1 cellular context compared by ENCODE assay signal in the genomic region with DNA sequence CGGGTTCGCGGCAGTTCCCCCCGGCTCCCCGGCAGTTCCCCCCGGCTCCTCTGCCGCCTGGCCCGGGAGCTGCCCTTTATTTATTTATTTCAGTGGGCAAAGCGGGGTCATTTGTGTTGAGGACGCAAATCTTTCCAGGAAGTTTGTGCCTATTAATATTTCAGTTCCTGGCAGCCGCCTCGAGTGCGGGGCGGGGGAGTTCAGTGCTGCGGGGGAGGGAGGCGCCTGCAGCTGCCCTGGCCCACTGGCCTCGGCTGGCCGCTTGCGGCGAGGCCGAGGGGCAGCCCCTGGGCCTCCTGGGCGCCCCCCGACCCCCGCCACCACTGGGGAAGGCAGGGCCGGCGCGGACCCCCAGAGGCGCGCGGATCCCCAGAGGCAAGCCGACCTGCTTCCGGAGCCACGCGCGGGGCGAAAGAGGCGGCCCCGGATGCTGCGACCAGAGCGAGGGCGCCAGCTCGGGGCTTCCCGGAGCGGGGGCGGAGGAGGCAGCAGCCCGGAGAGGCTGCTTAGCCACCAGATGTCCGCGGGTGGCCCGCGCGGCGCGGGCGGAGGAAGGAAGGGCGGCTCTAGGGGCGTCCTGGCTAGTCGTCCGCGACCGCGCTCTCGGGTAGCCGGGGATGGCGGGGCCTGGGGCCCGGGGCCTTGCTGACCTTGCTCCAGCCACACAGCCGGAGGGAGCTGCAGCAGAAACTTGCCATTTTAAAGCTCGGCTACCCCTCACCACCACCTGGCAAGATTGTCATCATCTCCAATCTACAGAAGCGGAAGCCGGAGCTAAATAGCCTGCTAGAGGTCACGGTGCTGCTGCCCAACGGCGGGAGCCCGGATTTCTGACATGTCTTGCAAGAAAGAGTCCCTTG.
A peak's percentile ranks its signal among the peaks of the same experiment; 100 is the strongest.
TF ChIP-seq lines count a peak whose summit lies in the region.

No MANE protein-coding gene starts in this region.

TF ChIP-seq in GM12878, 131 proteins besides CTCF, POLR2A, EP300 and RAD21 (continued from another document and continues in another):
- TF ChIP-seq, protein P1, sequence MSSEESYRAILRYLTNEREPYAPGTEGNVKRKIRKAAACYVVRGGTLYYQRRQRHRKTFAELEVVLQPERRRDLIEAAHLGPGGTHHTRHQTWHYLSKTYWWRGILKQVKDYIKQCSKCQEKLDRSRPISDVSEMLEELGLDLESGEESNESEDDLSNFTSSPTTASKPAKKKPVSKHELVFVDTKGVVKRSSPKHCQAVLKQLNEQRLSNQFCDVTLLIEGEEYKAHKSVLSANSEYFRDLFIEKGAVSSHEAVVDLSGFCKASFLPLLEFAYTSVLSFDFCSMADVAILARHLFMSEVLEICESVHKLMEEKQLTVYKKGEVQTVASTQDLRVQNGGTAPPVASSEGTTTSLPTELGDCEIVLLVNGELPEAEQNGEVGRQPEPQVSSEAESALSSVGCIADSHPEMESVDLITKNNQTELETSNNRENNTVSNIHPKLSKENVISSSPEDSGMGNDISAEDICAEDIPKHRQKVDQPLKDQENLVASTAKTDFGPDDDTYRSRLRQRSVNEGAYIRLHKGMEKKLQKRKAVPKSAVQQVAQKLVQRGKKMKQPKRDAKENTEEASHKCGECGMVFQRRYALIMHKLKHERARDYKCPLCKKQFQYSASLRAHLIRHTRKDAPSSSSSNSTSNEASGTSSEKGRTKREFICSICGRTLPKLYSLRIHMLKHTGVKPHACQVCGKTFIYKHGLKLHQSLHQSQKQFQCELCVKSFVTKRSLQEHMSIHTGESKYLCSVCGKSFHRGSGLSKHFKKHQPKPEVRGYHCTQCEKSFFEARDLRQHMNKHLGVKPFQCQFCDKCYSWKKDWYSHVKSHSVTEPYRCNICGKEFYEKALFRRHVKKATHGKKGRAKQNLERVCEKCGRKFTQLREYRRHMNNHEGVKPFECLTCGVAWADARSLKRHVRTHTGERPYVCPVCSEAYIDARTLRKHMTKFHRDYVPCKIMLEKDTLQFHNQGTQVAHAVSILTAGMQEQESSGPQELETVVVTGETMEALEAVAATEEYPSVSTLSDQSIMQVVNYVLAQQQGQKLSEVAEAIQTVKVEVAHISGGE (CRISPR knock-in tag; IDR thresholded peaks at IDR 0.05) = no peak
- no peak for TF ChIP-seq MYC (IDR thresholded peaks at IDR 0.05; ENCODE audit: insufficient read depth, insufficient read length, insufficient replicate concordance, low read length, severe bottlenecking)
- TF ChIP-seq ZNF384 (IDR thresholded peaks at IDR 0.05; ENCODE audit: borderline replicate concordance, low read depth, low read length) = no peak
- TF ChIP-seq MTA2 (IDR thresholded peaks at IDR 0.05; ENCODE audit: low read depth) = no peak
- peak; percentile 52; the same call in 1 of the 2 replicates for TF ChIP-seq MXI1 (IDR thresholded peaks at IDR 0.05; ENCODE audit: low read depth, low read length)
- TF ChIP-seq BCL11A (IDR thresholded peaks at IDR 0.05; ENCODE audit: low read depth, low read length) = 0 out of 2 replicates have a peak, but pooled peaks have one; percentile 8
- no peak for TF ChIP-seq SMAD5 (IDR thresholded peaks at IDR 0.05; ENCODE audit: low read depth)
- TF ChIP-seq SIX5 (IDR thresholded peaks at IDR 0.05; ENCODE audit: low read depth, low read length, severe bottlenecking) = no peak
- TF ChIP-seq NBN (IDR thresholded peaks at IDR 0.05) = peak; percentile 36; the same call in 1 of the 2 replicates
- TF ChIP-seq, protein P2, sequence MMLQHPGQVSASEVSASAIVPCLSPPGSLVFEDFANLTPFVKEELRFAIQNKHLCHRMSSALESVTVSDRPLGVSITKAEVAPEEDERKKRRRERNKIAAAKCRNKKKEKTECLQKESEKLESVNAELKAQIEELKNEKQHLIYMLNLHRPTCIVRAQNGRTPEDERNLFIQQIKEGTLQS (IDR thresholded peaks at IDR 0.05; ENCODE audit: borderline replicate concordance, extremely low read depth, low read depth, low read length) = no peak
- TF ChIP-seq MEF2B (IDR thresholded peaks at IDR 0.05; ENCODE audit: partially characterized antibody, poor library complexity, severe bottlenecking) = peak; percentile 65
- TF ChIP-seq ASH2L (IDR thresholded peaks at IDR 0.05; ENCODE audit: borderline replicate concordance, low read depth) = no peak
- no peak for TF ChIP-seq RBBP5 (conservative IDR thresholded peaks at IDR 0.05)
- TF ChIP-seq, protein P3, sequence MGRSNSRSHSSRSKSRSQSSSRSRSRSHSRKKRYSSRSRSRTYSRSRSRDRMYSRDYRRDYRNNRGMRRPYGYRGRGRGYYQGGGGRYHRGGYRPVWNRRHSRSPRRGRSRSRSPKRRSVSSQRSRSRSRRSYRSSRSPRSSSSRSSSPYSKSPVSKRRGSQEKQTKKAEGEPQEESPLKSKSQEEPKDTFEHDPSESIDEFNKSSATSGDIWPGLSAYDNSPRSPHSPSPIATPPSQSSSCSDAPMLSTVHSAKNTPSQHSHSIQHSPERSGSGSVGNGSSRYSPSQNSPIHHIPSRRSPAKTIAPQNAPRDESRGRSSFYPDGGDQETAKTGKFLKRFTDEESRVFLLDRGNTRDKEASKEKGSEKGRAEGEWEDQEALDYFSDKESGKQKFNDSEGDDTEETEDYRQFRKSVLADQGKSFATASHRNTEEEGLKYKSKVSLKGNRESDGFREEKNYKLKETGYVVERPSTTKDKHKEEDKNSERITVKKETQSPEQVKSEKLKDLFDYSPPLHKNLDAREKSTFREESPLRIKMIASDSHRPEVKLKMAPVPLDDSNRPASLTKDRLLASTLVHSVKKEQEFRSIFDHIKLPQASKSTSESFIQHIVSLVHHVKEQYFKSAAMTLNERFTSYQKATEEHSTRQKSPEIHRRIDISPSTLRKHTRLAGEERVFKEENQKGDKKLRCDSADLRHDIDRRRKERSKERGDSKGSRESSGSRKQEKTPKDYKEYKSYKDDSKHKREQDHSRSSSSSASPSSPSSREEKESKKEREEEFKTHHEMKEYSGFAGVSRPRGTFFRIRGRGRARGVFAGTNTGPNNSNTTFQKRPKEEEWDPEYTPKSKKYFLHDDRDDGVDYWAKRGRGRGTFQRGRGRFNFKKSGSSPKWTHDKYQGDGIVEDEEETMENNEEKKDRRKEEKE (IDR thresholded peaks at IDR 0.05) = no peak
- TF ChIP-seq TARDBP (IDR thresholded peaks at IDR 0.05; ENCODE audit: borderline replicate concordance) = no peak
- TF ChIP-seq IKZF1 (conservative IDR thresholded peaks at IDR 0.05) = peak; percentile 92
- no peak; the same call in 1 of the 2 replicates for TF ChIP-seq SMARCA5 (IDR thresholded peaks at IDR 0.05)
- peak in 1 of 2 experiments; percentile 33; a peak in 1 of 4 replicates for TF ChIP-seq ETV6 (conservative IDR thresholded peaks at IDR 0.05 in 1 of 2, IDR thresholded peaks at IDR 0.05 in 1 of 2; ENCODE audit: borderline replicate concordance in 1 of 2, low read depth in 1 of 2)
- no peak for TF ChIP-seq FOS (IDR thresholded peaks at IDR 0.05; ENCODE audit: borderline replicate concordance, extremely low read depth, insufficient read length)
- 0 out of 2 replicates have a peak, but pooled peaks have one; percentile 30 for TF ChIP-seq CBFB (IDR thresholded peaks at IDR 0.05; ENCODE audit: low read depth)
- TF ChIP-seq HDAC6 (IDR thresholded peaks at IDR 0.05; ENCODE audit: unreplicated experiment) = peak; percentile 59
- TF ChIP-seq, protein P4, sequence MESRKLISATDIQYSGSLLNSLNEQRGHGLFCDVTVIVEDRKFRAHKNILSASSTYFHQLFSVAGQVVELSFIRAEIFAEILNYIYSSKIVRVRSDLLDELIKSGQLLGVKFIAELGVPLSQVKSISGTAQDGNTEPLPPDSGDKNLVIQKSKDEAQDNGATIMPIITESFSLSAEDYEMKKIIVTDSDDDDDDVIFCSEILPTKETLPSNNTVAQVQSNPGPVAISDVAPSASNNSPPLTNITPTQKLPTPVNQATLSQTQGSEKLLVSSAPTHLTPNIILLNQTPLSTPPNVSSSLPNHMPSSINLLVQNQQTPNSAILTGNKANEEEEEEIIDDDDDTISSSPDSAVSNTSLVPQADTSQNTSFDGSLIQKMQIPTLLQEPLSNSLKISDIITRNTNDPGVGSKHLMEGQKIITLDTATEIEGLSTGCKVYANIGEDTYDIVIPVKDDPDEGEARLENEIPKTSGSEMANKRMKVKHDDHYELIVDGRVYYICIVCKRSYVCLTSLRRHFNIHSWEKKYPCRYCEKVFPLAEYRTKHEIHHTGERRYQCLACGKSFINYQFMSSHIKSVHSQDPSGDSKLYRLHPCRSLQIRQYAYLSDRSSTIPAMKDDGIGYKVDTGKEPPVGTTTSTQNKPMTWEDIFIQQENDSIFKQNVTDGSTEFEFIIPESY (IDR thresholded peaks at IDR 0.05) = no peak
- TF ChIP-seq CREM (IDR thresholded peaks at IDR 0.05; ENCODE audit: low read depth) = no peak; the same call in 1 of the 2 replicates
- TF ChIP-seq FOXM1 (IDR thresholded peaks at IDR 0.05; ENCODE audit: low read depth, low read length) = no peak
- peak; percentile 17 to 21; a peak in 2 of 4 replicates for TF ChIP-seq IKZF2 (IDR thresholded peaks at IDR 0.05)
- TF ChIP-seq BHLHE40 (IDR thresholded peaks at IDR 0.05; ENCODE audit: borderline replicate concordance in 1 of 2, low read depth in 2 of 2, low read length in 1 of 2) = peak; percentile 24 to 79; a peak in 3 of 4 replicates
- TF ChIP-seq FOXK2 (IDR thresholded peaks at IDR 0.05) = no peak
- TF ChIP-seq, protein P5, sequence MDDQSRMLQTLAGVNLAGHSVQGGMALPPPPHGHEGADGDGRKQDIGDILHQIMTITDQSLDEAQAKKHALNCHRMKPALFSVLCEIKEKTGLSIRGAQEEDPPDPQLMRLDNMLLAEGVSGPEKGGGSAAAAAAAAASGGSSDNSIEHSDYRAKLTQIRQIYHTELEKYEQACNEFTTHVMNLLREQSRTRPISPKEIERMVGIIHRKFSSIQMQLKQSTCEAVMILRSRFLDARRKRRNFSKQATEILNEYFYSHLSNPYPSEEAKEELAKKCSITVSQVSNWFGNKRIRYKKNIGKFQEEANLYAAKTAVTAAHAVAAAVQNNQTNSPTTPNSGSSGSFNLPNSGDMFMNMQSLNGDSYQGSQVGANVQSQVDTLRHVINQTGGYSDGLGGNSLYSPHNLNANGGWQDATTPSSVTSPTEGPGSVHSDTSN (IDR thresholded peaks at IDR 0.05; ENCODE audit: insufficient replicate concordance, low read depth, low read length) = no peak
- TF ChIP-seq SREBF2 (IDR thresholded peaks at IDR 0.05; ENCODE audit: low read length) = no peak
- TF ChIP-seq, protein P6, sequence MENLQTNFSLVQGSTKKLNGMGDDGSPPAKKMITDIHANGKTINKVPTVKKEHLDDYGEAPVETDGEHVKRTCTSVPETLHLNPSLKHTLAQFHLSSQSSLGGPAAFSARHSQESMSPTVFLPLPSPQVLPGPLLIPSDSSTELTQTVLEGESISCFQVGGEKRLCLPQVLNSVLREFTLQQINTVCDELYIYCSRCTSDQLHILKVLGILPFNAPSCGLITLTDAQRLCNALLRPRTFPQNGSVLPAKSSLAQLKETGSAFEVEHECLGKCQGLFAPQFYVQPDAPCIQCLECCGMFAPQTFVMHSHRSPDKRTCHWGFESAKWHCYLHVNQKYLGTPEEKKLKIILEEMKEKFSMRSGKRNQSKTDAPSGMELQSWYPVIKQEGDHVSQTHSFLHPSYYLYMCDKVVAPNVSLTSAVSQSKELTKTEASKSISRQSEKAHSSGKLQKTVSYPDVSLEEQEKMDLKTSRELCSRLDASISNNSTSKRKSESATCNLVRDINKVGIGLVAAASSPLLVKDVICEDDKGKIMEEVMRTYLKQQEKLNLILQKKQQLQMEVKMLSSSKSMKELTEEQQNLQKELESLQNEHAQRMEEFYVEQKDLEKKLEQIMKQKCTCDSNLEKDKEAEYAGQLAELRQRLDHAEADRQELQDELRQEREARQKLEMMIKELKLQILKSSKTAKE (IDR thresholded peaks at IDR 0.05; ENCODE audit: low read depth, poor library complexity, severe bottlenecking) = no peak
- TF ChIP-seq, protein P7, sequence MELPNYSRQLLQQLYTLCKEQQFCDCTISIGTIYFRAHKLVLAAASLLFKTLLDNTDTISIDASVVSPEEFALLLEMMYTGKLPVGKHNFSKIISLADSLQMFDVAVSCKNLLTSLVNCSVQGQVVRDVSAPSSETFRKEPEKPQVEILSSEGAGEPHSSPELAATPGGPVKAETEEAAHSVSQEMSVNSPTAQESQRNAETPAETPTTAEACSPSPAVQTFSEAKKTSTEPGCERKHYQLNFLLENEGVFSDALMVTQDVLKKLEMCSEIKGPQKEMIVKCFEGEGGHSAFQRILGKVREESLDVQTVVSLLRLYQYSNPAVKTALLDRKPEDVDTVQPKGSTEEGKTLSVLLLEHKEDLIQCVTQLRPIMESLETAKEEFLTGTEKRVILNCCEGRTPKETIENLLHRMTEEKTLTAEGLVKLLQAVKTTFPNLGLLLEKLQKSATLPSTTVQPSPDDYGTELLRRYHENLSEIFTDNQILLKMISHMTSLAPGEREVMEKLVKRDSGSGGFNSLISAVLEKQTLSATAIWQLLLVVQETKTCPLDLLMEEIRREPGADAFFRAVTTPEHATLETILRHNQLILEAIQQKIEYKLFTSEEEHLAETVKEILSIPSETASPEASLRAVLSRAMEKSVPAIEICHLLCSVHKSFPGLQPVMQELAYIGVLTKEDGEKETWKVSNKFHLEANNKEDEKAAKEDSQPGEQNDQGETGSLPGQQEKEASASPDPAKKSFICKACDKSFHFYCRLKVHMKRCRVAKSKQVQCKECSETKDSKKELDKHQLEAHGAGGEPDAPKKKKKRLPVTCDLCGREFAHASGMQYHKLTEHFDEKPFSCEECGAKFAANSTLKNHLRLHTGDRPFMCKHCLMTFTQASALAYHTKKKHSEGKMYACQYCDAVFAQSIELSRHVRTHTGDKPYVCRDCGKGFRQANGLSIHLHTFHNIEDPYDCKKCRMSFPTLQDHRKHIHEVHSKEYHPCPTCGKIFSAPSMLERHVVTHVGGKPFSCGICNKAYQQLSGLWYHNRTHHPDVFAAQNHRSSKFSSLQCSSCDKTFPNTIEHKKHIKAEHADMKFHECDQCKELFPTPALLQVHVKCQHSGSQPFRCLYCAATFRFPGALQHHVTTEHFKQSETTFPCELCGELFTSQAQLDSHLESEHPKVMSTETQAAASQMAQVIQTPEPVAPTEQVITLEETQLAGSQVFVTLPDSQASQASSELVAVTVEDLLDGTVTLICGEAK (IDR thresholded peaks at IDR 0.05; ENCODE audit: borderline replicate concordance) = peak; percentile 41; the same call in 1 of the 2 replicates
- TF ChIP-seq CREB1 (IDR thresholded peaks at IDR 0.05; ENCODE audit: low read depth) = peak; percentile 23; the same call in 1 of the 2 replicates
- TF ChIP-seq, protein P8, sequence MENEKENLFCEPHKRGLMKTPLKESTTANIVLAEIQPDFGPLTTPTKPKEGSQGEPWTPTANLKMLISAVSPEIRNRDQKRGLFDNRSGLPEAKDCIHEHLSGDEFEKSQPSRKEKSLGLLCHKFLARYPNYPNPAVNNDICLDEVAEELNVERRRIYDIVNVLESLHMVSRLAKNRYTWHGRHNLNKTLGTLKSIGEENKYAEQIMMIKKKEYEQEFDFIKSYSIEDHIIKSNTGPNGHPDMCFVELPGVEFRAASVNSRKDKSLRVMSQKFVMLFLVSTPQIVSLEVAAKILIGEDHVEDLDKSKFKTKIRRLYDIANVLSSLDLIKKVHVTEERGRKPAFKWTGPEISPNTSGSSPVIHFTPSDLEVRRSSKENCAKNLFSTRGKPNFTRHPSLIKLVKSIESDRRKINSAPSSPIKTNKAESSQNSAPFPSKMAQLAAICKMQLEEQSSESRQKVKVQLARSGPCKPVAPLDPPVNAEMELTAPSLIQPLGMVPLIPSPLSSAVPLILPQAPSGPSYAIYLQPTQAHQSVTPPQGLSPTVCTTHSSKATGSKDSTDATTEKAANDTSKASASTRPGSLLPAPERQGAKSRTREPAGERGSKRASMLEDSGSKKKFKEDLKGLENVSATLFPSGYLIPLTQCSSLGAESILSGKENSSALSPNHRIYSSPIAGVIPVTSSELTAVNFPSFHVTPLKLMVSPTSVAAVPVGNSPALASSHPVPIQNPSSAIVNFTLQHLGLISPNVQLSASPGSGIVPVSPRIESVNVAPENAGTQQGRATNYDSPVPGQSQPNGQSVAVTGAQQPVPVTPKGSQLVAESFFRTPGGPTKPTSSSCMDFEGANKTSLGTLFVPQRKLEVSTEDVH (IDR thresholded peaks at IDR 0.05; ENCODE audit: low read depth, partially characterized antibody) = no peak
